ENCODE assay signal across 12 cellular contexts in genomic region chr1:165895451-165895871, GRCh38.
A peak's percentile ranks its signal among the peaks of the same experiment; 100 is the strongest.
DNase-seq lines count a peak whose midpoint lies in the region; ATAC-seq and TF ChIP-seq lines count a peak whose summit lies in the region.
"Had no signal": no experiment of that assay in that cellular context is flagged by ENCODE, and none has a peak within 500 bp of the region (broad histone marks: within the 10 kb centered on the region; RNA-seq: fewer than 3 reads in every experiment).

No MANE protein-coding gene starts in this region.

- ATAC-seq in sciatic nerve: peak; percentile 43
- ATAC-seq in activated CD4-positive, CD25-positive, alpha-beta regulatory T cell treated with anti-CD3 and anti-CD28 coated beads, Interleukin-2, amount 50 U/mL, for 24 hours: no peak
- no peak for ATAC-seq in stimulated activated naive CD8-positive, alpha-beta T cell treated with anti-CD3 and anti-CD28 coated beads, Interleukin-15, amount 100 ng/mL, for 72 hours
- ATAC-seq: activated naive CD4-positive, alpha-beta T cell treated with anti-CD3 and anti-CD28 coated beads, Interleukin-2, amount 50 U/mL, for 72 hours had no signal

- H3K9me3 Mint-ChIP-seq in stimulated activated naive CD8-positive, alpha-beta T cell treated with anti-CD3 and anti-CD28 coated beads, Interleukin-15, amount 100 ng/mL, for 72 hours: no peaks in the 10 kb centered on the region
- H3K9me3 Mint-ChIP-seq: activated naive CD4-positive, alpha-beta T cell treated with anti-CD3 and anti-CD28 coated beads, Interleukin-2, amount 50 U/mL, for 72 hours; dendritic cell treated with granulocyte-macrophage colony-stimulating factor and Interleukin-4, amounts not matched to agents 40 ng/mL and 50 ng/mL, for 4 days had no signal

- DNase-seq in GM03348 (ENCODE audit: low spot score): peak; percentile 71
- peak; percentile 58 for DNase-seq in adipocyte (ENCODE audit: low read depth)
- DNase-seq in fibroblast of mammary gland (ENCODE audit: low read depth): peak; percentile 67
- no peak for DNase-seq in sciatic nerve (ENCODE audit: low spot score)
- DNase-seq in DMS 273 (lab: John Stamatoyannopoulos, UW; ENCODE audit: unreplicated experiment): no peak
- no peak for DNase-seq in SHP77 treated with DMSO at 0.1 percent for 48 hours (lab: John Stamatoyannopoulos, UW)
- DNase-seq in stimulated activated naive CD8-positive, alpha-beta T cell treated with anti-CD3 and anti-CD28 coated beads, Interleukin-15, amount 100 ng/mL, for 72 hours: no peak
- DNase-seq: NCI-H2171 treated with DMSO at 0.1 percent for 48 hours, uterus had no signal

- TF ChIP-seq CTCF in fibroblast of mammary gland (conservative IDR thresholded peaks at IDR 0.05; ENCODE audit: control insufficient read depth, insufficient read depth, low read depth, low read length): no peak

- peak overlapping the region in 1 of 2 donors; percentile 72 for H3K27ac Mint-ChIP-seq in stimulated activated naive CD8-positive, alpha-beta T cell treated with anti-CD3 and anti-CD28 coated beads, Interleukin-15, amount 100 ng/mL, for 72 hours
- H3K27ac Mint-ChIP-seq: activated naive CD4-positive, alpha-beta T cell treated with anti-CD3 and anti-CD28 coated beads, Interleukin-2, amount 50 U/mL, for 72 hours; dendritic cell treated with granulocyte-macrophage colony-stimulating factor and Interleukin-4, amounts not matched to agents 40 ng/mL and 50 ng/mL, for 4 days had no signal

- no peaks in the 10 kb centered on the region for H3K27me3 Mint-ChIP-seq in stimulated activated naive CD8-positive, alpha-beta T cell treated with anti-CD3 and anti-CD28 coated beads, Interleukin-15, amount 100 ng/mL, for 72 hours
- H3K27me3 Mint-ChIP-seq: dendritic cell treated with granulocyte-macrophage colony-stimulating factor and Interleukin-4, amounts not matched to agents 40 ng/mL and 50 ng/mL, for 4 days had no signal

- H3K9me3 ChIP-seq in adipocyte (ENCODE audit: control insufficient read depth, low read length): no peaks in the 10 kb centered on the region
- H3K9me3 ChIP-seq: uterus had no signal

- peaks cover 9% of the 10 kb centered on the region for H3K4me1 Mint-ChIP-seq in stimulated activated naive CD8-positive, alpha-beta T cell treated with anti-CD3 and anti-CD28 coated beads, Interleukin-15, amount 100 ng/mL, for 72 hours

- H3K36me3 ChIP-seq in adipocyte (ENCODE audit: control insufficient read depth, insufficient read depth, low read length, severe bottlenecking): peaks cover 27% of the 10 kb centered on the region
- H3K36me3 ChIP-seq: uterus had no signal

- H3K9ac ChIP-seq in adipocyte (ENCODE audit: low read length): peak overlapping the region; percentile 50

- no peaks in the 10 kb centered on the region for H3K27me3 ChIP-seq in adipocyte (replicated peaks; ENCODE audit: control insufficient read depth, insufficient read depth, low read length)
- H3K27me3 ChIP-seq: uterus had no signal

- H3K4me3 ChIP-seq in adipocyte (ENCODE audit: low read length): no peak overlapping the region
- H3K4me3 ChIP-seq in fibroblast of mammary gland (ENCODE audit: control insufficient read depth, low read depth, low read length): no peak overlapping the region
- H3K4me3 ChIP-seq: uterus had no signal

- intact Hi-C loops in sciatic nerve (cut with DNase I): no loop called here

- peaks cover 65% of the 10 kb centered on the region for H3K4me1 ChIP-seq in adipocyte (ENCODE audit: control insufficient read depth, insufficient read depth, low read length)

- H3K4me3 Mint-ChIP-seq in stimulated activated naive CD8-positive, alpha-beta T cell treated with anti-CD3 and anti-CD28 coated beads, Interleukin-15, amount 100 ng/mL, for 72 hours: no peak overlapping the region
- H3K4me3 Mint-ChIP-seq: dendritic cell treated with granulocyte-macrophage colony-stimulating factor and Interleukin-4, amounts not matched to agents 40 ng/mL and 50 ng/mL, for 4 days had no signal

Comparison
In these comparisons a context has a peak if more than half of its experiments do, and no peak if none do; other contexts are left out.
1. DNase-seq: peak in GM03348 (single experiment), adipocyte (single experiment) and fibroblast of mammary gland (single experiment); none in sciatic nerve (single experiment), DMS 273 (single experiment), SHP77 treated with DMSO at 0.1 percent for 48 hours (single experiment) and stimulated activated naive CD8-positive, alpha-beta T cell treated with anti-CD3 and anti-CD28 coated beads, Interleukin-15, amount 100 ng/mL, for 72 hours (0 of 2).